ENCODE assay signal across 8 cellular contexts in genomic region chr1:204494281-204495077, GRCh38. TPM values are rescaled to one million over a fixed set of nuclear protein-coding genes. Genes with fewer than 3 reads are reported as not detected.
A peak's percentile ranks its signal among the peaks of the same experiment; 100 is the strongest.
DNase-seq lines count a peak whose midpoint lies in the region; ATAC-seq, FAIRE-seq and TF ChIP-seq lines count a peak whose summit lies in the region.

Gene PIK3C2B (minus strand): TSS chr1:204494805. CDS start chr1:204469802, 25,003 bp downstream.

- H3K79me2 ChIP-seq in endothelial cell of umbilical vein (ENCODE audit: control insufficient read depth, insufficient read depth, low read length): no peaks in the 10 kb centered on the region

- dilution Hi-C loops in endothelial cell of umbilical vein (cut with MboI; ENCODE audit: extremely low pct_ligation_motif_present, low sequenced_read_pairs): no loop called here

- H3K4me1 ChIP-seq in endothelial cell of umbilical vein (ENCODE audit: control insufficient read depth, extremely low read depth, insufficient read depth, low read length): peaks cover 18% of the 10 kb centered on the region

- DNase-seq in DMS 273 treated with DMSO at 0.1 percent for 48 hours (lab: John Stamatoyannopoulos, UW): peak; percentile 40
- peak; percentile 87 for DNase-seq in HTR-8/SVneo (ENCODE audit: insufficient read length, low spot score)
- peak; percentile 82 for DNase-seq in NOMO-1 treated with dmso at 0.1 percent for 144 hours (lab: John Stamatoyannopoulos, UW; ENCODE audit: unreplicated experiment)
- DNase-seq in activated T-cell treated with anti-CD3 and anti-CD28 coated beads for 1 hour (ENCODE audit: low read depth): peak; percentile 49
- peak; percentile 88 for DNase-seq in endothelial cell of umbilical vein (ENCODE audit: low read depth, low spot score)
- DNase-seq in middle frontal gyrus (ENCODE audit: extremely low spot score, low spot score): peak; percentile 72
- DNase-seq in stimulated activated CD8-positive, alpha-beta memory T cell treated with anti-CD3 and anti-CD28 coated beads, Interleukin-7, amount 100 ng/mL, for 1 hour (ENCODE audit: low read depth in 2 of 2): peak; percentile 38 to 41

- intact Hi-C loops in endothelial cell of umbilical vein (cut with micrococcal nuclease): loop anchor here (1.0 to 2.0 kb wide), 6 partner anchors 8 to 64 kb away; no protein-coding TSS in a partner anchor

- H3K27ac ChIP-seq in endothelial cell of umbilical vein (ENCODE audit: insufficient read depth, low read depth, low read length): peak within 1 kb of the TSS; percentile 63

- POLR2A ChIA-PET in endothelial cell of umbilical vein (lab: Charles Lee): interaction anchor here (0.8 to 1.8 kb wide), 5 partner anchors 12 to 76 kb away, joined by 3 to 19 read pairs (median 3); no protein-coding TSS in a partner anchor

- TF ChIP-seq POLR2A in endothelial cell of umbilical vein (IDR thresholded peaks at IDR 0.05; ENCODE audit: low read depth, low read length): peak; percentile 82

- no peaks in the 10 kb centered on the region for H3K27me3 ChIP-seq in endothelial cell of umbilical vein (ENCODE audit: control insufficient read depth in 2 of 2, insufficient read depth in 2 of 2, low read length in 2 of 2)

- H3K4me2 ChIP-seq in endothelial cell of umbilical vein (ENCODE audit: insufficient read depth, low read length): peak within 1 kb of the TSS; percentile 97

- no peaks in the 10 kb centered on the region for H4K20me1 ChIP-seq in endothelial cell of umbilical vein (replicated peaks; ENCODE audit: control insufficient read depth, extremely low read depth, insufficient read depth, low read length)

- H3K9ac ChIP-seq in endothelial cell of umbilical vein (replicated peaks; ENCODE audit: extremely low read depth, insufficient read depth, low read length): peak within 1 kb of the TSS; percentile 62

- peak; percentile 67 for ATAC-seq in GM21367 (IDR thresholded peaks at IDR 0.05; ENCODE audit: unreplicated experiment)

- no peaks in the 10 kb centered on the region for H3K9me3 ChIP-seq in endothelial cell of umbilical vein (replicated peaks; ENCODE audit: control insufficient read depth, insufficient read depth, low read length)

- no peaks in the 10 kb centered on the region for H3K9me1 ChIP-seq in endothelial cell of umbilical vein (replicated peaks; ENCODE audit: control insufficient read depth, extremely low read depth, insufficient read depth, low read length)

- no TSS peak for BruUV-seq in endothelial cell of umbilical vein (replicated peaks; lab: Mats Ljungman, UMichigan)

- CTCF ChIA-PET in endothelial cell of umbilical vein (lab: Charles Lee): interaction anchor here (1.0 to 18.3 kb wide), 17 partner anchors 9 to 312 kb away, joined by 3 to 1267 read pairs (median 7); no protein-coding TSS in a partner anchor

- FAIRE-seq in HTR-8/SVneo (lab: Jason Lieb, UNC) (peak; percentile 73), endothelial cell of umbilical vein (lab: Jason Lieb, UNC) (no peak)

- TF ChIP-seq CTCF in endothelial cell of umbilical vein (IDR thresholded peaks at IDR 0.05; ENCODE audit: extremely low read depth in 1 of 2, insufficient read depth in 1 of 2, low read depth in 1 of 2, low read length in 2 of 2): peak; percentile 49 to 64

- H3K36me3 ChIP-seq in endothelial cell of umbilical vein (ENCODE audit: control insufficient read depth in 2 of 2, extremely low read depth in 1 of 2, insufficient read depth in 2 of 2, low read length in 2 of 2): no peaks in the 10 kb centered on the region

- H2AFZ ChIP-seq in endothelial cell of umbilical vein (ENCODE audit: low read depth, low read length): peak within 1 kb of the TSS; percentile 97

- H3K4me3 ChIP-seq in endothelial cell of umbilical vein (replicated peaks in 1 of 3; ENCODE audit: insufficient read depth in 1 of 3, low read depth in 1 of 3, low read length in 3 of 3): peak within 1 kb of the TSS; percentile 56 to 85 (median 64)

TF ChIP-seq in endothelial cell of umbilical vein, 7 proteins besides CTCF, POLR2A, EP300 and RAD21:
- TF ChIP-seq JUN (IDR thresholded peaks at IDR 0.05; ENCODE audit: borderline replicate concordance, insufficient read depth, insufficient read length, low read depth): no peak
- peak; percentile 4 for TF ChIP-seq MYC (IDR thresholded peaks at IDR 0.05; ENCODE audit: low read depth, low read length)
- TF ChIP-seq MAX (IDR thresholded peaks at IDR 0.05; ENCODE audit: insufficient read depth, insufficient read length): no peak
- no peak for TF ChIP-seq GATA2 (IDR thresholded peaks at IDR 0.05; ENCODE audit: insufficient read depth, insufficient read length, low read depth, low read length)
- TF ChIP-seq POLR2AphosphoS5 (IDR thresholded peaks at IDR 0.05; ENCODE audit: insufficient read depth, low read depth, low read length): peak; percentile 78
- no peak for TF ChIP-seq FOS (IDR thresholded peaks at IDR 0.05; ENCODE audit: borderline replicate concordance, insufficient read depth, low read length)
- TF ChIP-seq EZH2 (IDR thresholded peaks at IDR 0.05; ENCODE audit: borderline replicate concordance, low read depth, low read length, severe bottlenecking): no peak

RNA-seq across cellular contexts. Expression of gene PIK3C2B, which starts in this region (rescaled TPM):
- 41.8 and 49.0 TPM in 2 replicates for total RNA-seq in endothelial cell of umbilical vein
- 33.7 and 36.3 TPM in 2 replicates for polyA plus RNA-seq in endothelial cell of umbilical vein
- 19.6 and 22.7 TPM in 2 replicates for polyA plus RNA-seq in endothelial cell of umbilical vein (2011; cell fraction: cytosol; rRNA removed)
- polyA plus RNA-seq in endothelial cell of umbilical vein (2011; cell fraction: nucleus; rRNA removed): 66.4 and 67.8 TPM in 2 replicates
- 4.7 and 8.1 TPM in 2 replicates for polyA plus RNA-seq in endothelial cell of umbilical vein (2012)
- 87.9 and 88.7 TPM in 2 replicates for polyA minus RNA-seq in endothelial cell of umbilical vein
- polyA minus RNA-seq in endothelial cell of umbilical vein (2011; cell fraction: cytosol; rRNA and poly(A)+ RNA removed): 55.5 TPM
- polyA minus RNA-seq in endothelial cell of umbilical vein (2011; cell fraction: nucleus; rRNA and poly(A)+ RNA removed): 89.1 and 98.8 TPM in 2 replicates

Comparison
In these comparisons a context has a peak if more than half of its experiments do, and no peak if none do; other contexts are left out.
1. Peak in every context shown above with its lines: DNase-seq, ATAC-seq, H3K4me3 ChIP-seq and H3K27ac ChIP-seq.